Comparison of ENCODE assay signal across 20 cellular contexts in genomic region chr4:184201179-184201578, GRCh38. TPM values are rescaled to one million over a fixed set of nuclear protein-coding genes. Genes with fewer than 3 reads are reported as not detected.
"Had no signal": no experiment of that assay in that cellular context is flagged by ENCODE, and none has a peak within 500 bp of the region (broad histone marks: within the 10 kb centered on the region; RNA-seq: fewer than 3 reads in every experiment).

No MANE protein-coding gene starts in this region.

- H3K27me3 ChIP-seq: ovary, transverse colon had no signal

- H3K27ac Mint-ChIP-seq: immature natural killer cell; nephron progenitor cell; stimulated activated memory B cell treated with anti-CD40 and anti-IgM and Interleukin-4, amounts not matched to agents 10 μg/mL and 1 μg/mL and 100 μg/mL, for 72 hours had no signal

- H3K36me3 Mint-ChIP-seq: stimulated activated memory B cell treated with anti-CD40 and anti-IgM and Interleukin-4, amounts not matched to agents 10 μg/mL and 1 μg/mL and 100 μg/mL, for 72 hours had no signal

- H3K36me3 ChIP-seq: gastroesophageal sphincter, ovary, thoracic aorta, transverse colon had no signal

- H3K9me3 Mint-ChIP-seq: central memory CD8-positive, alpha-beta T cell; immature natural killer cell; naive thymus-derived CD4-positive, alpha-beta T cell; stimulated activated memory B cell treated with anti-CD40 and anti-IgM and Interleukin-4, amounts not matched to agents 10 μg/mL and 1 μg/mL and 100 μg/mL, for 72 hours; stimulated activated naive CD8-positive, alpha-beta T cell treated with anti-CD3 and anti-CD28 coated beads, Interleukin-15, amount 100 ng/mL, for 72 hours had no signal

- H3K4me3 ChIP-seq: dorsolateral prefrontal cortex, gastroesophageal sphincter, ovary, thoracic aorta, transverse colon had no signal

- H3K4me1 ChIP-seq: gastroesophageal sphincter, transverse colon had no signal

- H3K4me3 Mint-ChIP-seq: central memory CD8-positive, alpha-beta T cell; immature natural killer cell; naive thymus-derived CD4-positive, alpha-beta T cell; nephron progenitor cell; stimulated activated memory B cell treated with anti-CD40 and anti-IgM and Interleukin-4, amounts not matched to agents 10 μg/mL and 1 μg/mL and 100 μg/mL, for 72 hours; stimulated activated naive CD8-positive, alpha-beta T cell treated with anti-CD3 and anti-CD28 coated beads, Interleukin-15, amount 100 ng/mL, for 72 hours had no signal

- H3K9me3 ChIP-seq: gastroesophageal sphincter, ovary, thoracic aorta, transverse colon had no signal

- DNase-seq: cortex of kidney; dorsolateral prefrontal cortex; effector CD8-positive, alpha-beta T cell; glutamatergic neuron; immature natural killer cell; left colon; mammary epithelial cell; naive thymus-derived CD4-positive, alpha-beta T cell; nephron progenitor cell; ovary; stimulated activated CD4-positive, alpha-beta T cell treated with anti-CD3 and anti-CD28 coated beads, Interleukin-4, amount 100 ng/mL, for 1 hour; stimulated activated naive CD8-positive, alpha-beta T cell treated with anti-CD3 and anti-CD28 coated beads, Interleukin-15, amount 100 ng/mL, for 72 hours; substantia nigra; transverse colon had no signal

- H3K27ac ChIP-seq: dorsolateral prefrontal cortex, gastroesophageal sphincter, ovary, thoracic aorta, transverse colon had no signal

- ATAC-seq: gastroesophageal sphincter; left colon; naive thymus-derived CD4-positive, alpha-beta T cell; stimulated activated memory B cell treated with anti-CD40 and anti-IgM and Interleukin-4, amounts not matched to agents 10 μg/mL and 1 μg/mL and 100 μg/mL, for 72 hours; stimulated activated naive CD8-positive, alpha-beta T cell treated with anti-CD3 and anti-CD28 coated beads, Interleukin-15, amount 100 ng/mL, for 72 hours had no signal

- H3K4me1 Mint-ChIP-seq: central memory CD8-positive, alpha-beta T cell; immature natural killer cell; naive thymus-derived CD4-positive, alpha-beta T cell; stimulated activated memory B cell treated with anti-CD40 and anti-IgM and Interleukin-4, amounts not matched to agents 10 μg/mL and 1 μg/mL and 100 μg/mL, for 72 hours; stimulated activated naive CD8-positive, alpha-beta T cell treated with anti-CD3 and anti-CD28 coated beads, Interleukin-15, amount 100 ng/mL, for 72 hours had no signal

RNA-seq across cellular contexts. Expression of gene ENPP6, which starts 16.5 kb away (rescaled TPM):
- total RNA-seq: mesenteric fat pad, mononuclear cell had no signal
